13 cellular contexts compared by ENCODE assay signal in the genomic region with DNA sequence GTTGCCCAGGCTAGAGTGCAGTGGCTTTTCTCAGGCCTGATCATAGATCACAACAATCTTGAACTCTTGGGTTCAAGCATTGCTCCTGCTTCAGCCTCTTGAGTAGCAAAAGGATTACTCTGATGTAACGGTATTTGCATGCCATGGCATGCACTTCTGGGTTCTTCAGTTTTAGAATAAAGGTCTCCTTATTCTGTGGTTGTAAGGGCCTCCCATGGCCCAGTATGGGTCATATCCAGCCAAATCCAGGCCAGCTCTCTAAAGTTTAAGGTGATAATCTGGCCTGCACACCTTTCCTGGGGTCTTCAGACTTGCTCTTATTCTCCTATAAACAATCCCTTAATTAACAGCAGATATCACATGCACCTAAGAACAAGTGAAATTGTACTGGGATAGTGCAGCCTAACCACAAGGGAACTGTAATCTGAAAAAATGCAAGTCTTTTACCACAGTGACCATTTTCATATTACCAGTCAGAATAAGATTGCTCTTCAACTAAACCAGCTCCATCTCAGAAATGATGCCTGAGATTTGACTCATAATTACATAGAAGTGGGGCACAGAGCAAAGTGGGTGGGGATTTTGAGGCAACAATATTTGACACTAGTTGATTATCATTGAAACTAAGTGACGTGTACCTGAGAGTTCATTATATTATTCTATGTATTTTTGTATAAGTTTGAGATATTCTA. TPM values are rescaled to one million over a fixed set of nuclear protein-coding genes. Genes with fewer than 3 reads are reported as not detected.
A peak's percentile ranks its signal among the peaks of the same experiment; 100 is the strongest.
DNase-seq lines count a peak whose midpoint lies in the region; ATAC-seq, FAIRE-seq and TF ChIP-seq lines count a peak whose summit lies in the region.
"Had no signal": no experiment of that assay in that cellular context is flagged by ENCODE, and none has a peak within 500 bp of the region (broad histone marks: within the 10 kb centered on the region; RNA-seq: fewer than 3 reads in every experiment).

No MANE protein-coding gene starts in this region.

- TF ChIP-seq CTCF in astrocyte of the spinal cord (IDR thresholded peaks at IDR 0.05; ENCODE audit: low read depth, low read length), result no peak

- H3K27me3 Mint-ChIP-seq in activated T-helper 2 cell treated with anti-CD3 and anti-CD28 coated beads, Interferon-gamma antibody, Interleukin-2, Interleukin-4, amounts not matched to agents 10 μg/mL and 5 μg/mL and 100 μg/mL, durations not matched to agents 14 hours and 24 hours and 36 hours (ENCODE audit: low read depth), result no peaks in the 10 kb centered on the region

- peaks cover 9% of the 10 kb centered on the region for H3K4me1 Mint-ChIP-seq in activated T-helper 2 cell treated with anti-CD3 and anti-CD28 coated beads, Interferon-gamma antibody, Interleukin-2, Interleukin-4, amounts not matched to agents 10 μg/mL and 5 μg/mL and 100 μg/mL, durations not matched to agents 14 hours and 24 hours and 36 hours (ENCODE audit: low read depth)

- no peak overlapping the region for H3K27ac Mint-ChIP-seq in activated T-helper 2 cell treated with anti-CD3 and anti-CD28 coated beads, Interferon-gamma antibody, Interleukin-2, Interleukin-4, amounts not matched to agents 10 μg/mL and 5 μg/mL and 100 μg/mL, durations not matched to agents 14 hours and 24 hours and 36 hours

- in situ Hi-C loops in astrocyte of the spinal cord (cut with HindIII; ENCODE audit: low sequenced_read_pairs), result no loop called here

- no peak overlapping the region for H3K4me3 Mint-ChIP-seq in activated T-helper 2 cell treated with anti-CD3 and anti-CD28 coated beads, Interferon-gamma antibody, Interleukin-2, Interleukin-4, amounts not matched to agents 10 μg/mL and 5 μg/mL and 100 μg/mL, durations not matched to agents 14 hours and 24 hours and 36 hours (ENCODE audit: low read depth)

- no peak for FAIRE-seq in GM19239 (lab: Jason Lieb, UNC)

- DNase-seq in astrocyte of the spinal cord (ENCODE audit: low read depth, low spot score), result peak; percentile 43
- DNase-seq in NCI-H2171 (lab: John Stamatoyannopoulos, UW), result no peak
- DNase-seq in activated T-helper 2 cell treated with anti-CD3 and anti-CD28 coated beads, Interferon-gamma antibody, Interleukin-2, Interleukin-4, amounts not matched to agents 10 μg/mL and 5 μg/mL and 100 μg/mL, durations not matched to agents 14 hours and 24 hours and 36 hours (ENCODE audit: low spot score), result no peak
- DNase-seq in GM19239 (ENCODE audit: insufficient read length, low spot score), result no peak
- DNase-seq: activated naive CD4-positive, alpha-beta T cell treated with anti-CD3 and anti-CD28 coated beads, Interleukin-2, amount 50 U/mL, for 16 hours; effector CD4-positive, alpha-beta T cell; NCI-H2029; Peyer's patch; uterus had no signal

- H3K4me3 ChIP-seq in astrocyte of the spinal cord (ENCODE audit: low read depth, low read length), result no peak overlapping the region
- H3K4me3 ChIP-seq: hepatocyte, Peyer's patch, uterus had no signal

- intact Hi-C loops in activated T-helper 2 cell treated with anti-CD3 and anti-CD28 coated beads, Interferon-gamma antibody, Interleukin-2, Interleukin-4, amounts not matched to agents 10 μg/mL and 5 μg/mL and 100 μg/mL, durations not matched to agents 14 hours and 24 hours and 36 hours (cut with micrococcal nuclease), result loop anchor here (1.0 kb wide), 3 partner anchors 24 to 151 kb away; no protein-coding TSS in a partner anchor

- ATAC-seq in GM18520 (IDR thresholded peaks at IDR 0.05; ENCODE audit: unreplicated experiment) (peak; percentile 94), GM21360 (IDR thresholded peaks at IDR 0.05; ENCODE audit: unreplicated experiment) (peak; percentile 85), HG03066 (IDR thresholded peaks at IDR 0.05; ENCODE audit: low read depth, unreplicated experiment) (peak; percentile 87)

- H3K9me3 Mint-ChIP-seq in activated T-helper 2 cell treated with anti-CD3 and anti-CD28 coated beads, Interferon-gamma antibody, Interleukin-2, Interleukin-4, amounts not matched to agents 10 μg/mL and 5 μg/mL and 100 μg/mL, durations not matched to agents 14 hours and 24 hours and 36 hours, result peaks cover 10% of the 10 kb centered on the region

- no peaks in the 10 kb centered on the region for H3K36me3 Mint-ChIP-seq in activated T-helper 2 cell treated with anti-CD3 and anti-CD28 coated beads, Interferon-gamma antibody, Interleukin-2, Interleukin-4, amounts not matched to agents 10 μg/mL and 5 μg/mL and 100 μg/mL, durations not matched to agents 14 hours and 24 hours and 36 hours (ENCODE audit: low read depth)

RNA-seq across cellular contexts. Expression of gene COMMD2, which starts 25.4 kb away (rescaled TPM):
- total RNA-seq in activated T-helper 2 cell treated with anti-CD3 and anti-CD28 coated beads, Interferon-gamma antibody, Interleukin-2, Interleukin-4, amounts not matched to agents 10 μg/mL and 5 μg/mL and 100 μg/mL, durations not matched to agents 14 hours and 24 hours and 36 hours, result 40.3 and 43.3 TPM in 2 replicates
